Comparison of ENCODE assay signal across 8 cellular contexts in the genomic region with DNA sequence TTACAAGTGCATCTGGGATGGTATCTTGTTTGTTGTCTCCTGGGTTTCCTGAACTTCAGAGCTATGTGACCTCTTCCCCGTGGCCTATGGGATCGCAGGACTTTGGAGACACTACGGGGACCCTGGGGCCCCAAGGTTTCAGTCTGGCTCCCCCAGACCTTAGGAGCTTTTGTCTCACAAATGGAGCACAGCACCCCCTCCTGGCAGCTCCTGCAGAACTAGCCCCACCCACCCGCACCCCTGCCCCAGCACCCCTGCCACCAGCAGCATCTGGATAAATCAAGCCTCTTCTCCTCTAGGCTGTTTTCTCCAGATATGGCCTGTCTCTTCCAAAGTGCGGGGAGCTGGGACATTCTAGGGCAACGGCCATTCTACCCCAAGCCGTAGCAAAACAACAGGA. TPM values are rescaled to one million over a fixed set of nuclear protein-coding genes. Genes with fewer than 3 reads are reported as not detected.
DNase-seq lines count a peak whose midpoint lies in the region; ATAC-seq and TF ChIP-seq lines count a peak whose summit lies in the region.

No MANE protein-coding gene starts in this region.

- H3K27ac ChIP-seq in DND-41 (ENCODE audit: low read length), result no peak overlapping the region
- no peak overlapping the region for H3K27ac ChIP-seq in Peyer's patch
- H3K27ac ChIP-seq in neutrophil, result peak overlapping the region; percentile 36

- no peaks in the 10 kb centered on the region for H3K4me1 Mint-ChIP-seq in activated naive CD8-positive, alpha-beta T cell treated with anti-CD3 and anti-CD28 coated beads, Interleukin-2, amount 50 U/mL, for 24 hours

- DNase-seq in DND-41 (peak; percentile 44), Peyer's patch (peak in 2 of 3 donors; percentile 38 to 68), cortex of kidney (lab: John Stamatoyannopoulos, UW) (no peak), Right ventricle myocardium inferior (ENCODE audit: missing footprints) (no peak)
- peak; percentile 60 for DNase-seq in activated naive CD8-positive, alpha-beta T cell treated with anti-CD3 and anti-CD28 coated beads, Interleukin-2, amount 50 U/mL, for 24 hours

- H3K36me3 ChIP-seq in DND-41 (ENCODE audit: insufficient read depth, low read length) (peaks cover 73% of the 10 kb centered on the region), Peyer's patch (peaks cover 0 to 89% (median 2%) of the 10 kb centered on the region in 3 donors), neutrophil (peaks cover 98% of the 10 kb centered on the region)

- H3K4me3 ChIP-seq in DND-41 (ENCODE audit: low read depth in 1 of 2, low read length in 2 of 2) (no peak overlapping the region), Peyer's patch (no peak overlapping the region), neutrophil (ENCODE audit: low read depth in 1 of 2, low read length in 1 of 2) (no peak overlapping the region)

- no peak for TF ChIP-seq POLR2A in Peyer's patch (IDR thresholded peaks at IDR 0.05)

- no peak overlapping the region for H3K4me2 ChIP-seq in DND-41 (ENCODE audit: insufficient read depth, low read length)

- H3K27me3 Mint-ChIP-seq in activated naive CD8-positive, alpha-beta T cell treated with anti-CD3 and anti-CD28 coated beads, Interleukin-2, amount 50 U/mL, for 24 hours, result no peaks in the 10 kb centered on the region

- no peaks in the 10 kb centered on the region for H3K9me3 Mint-ChIP-seq in activated naive CD8-positive, alpha-beta T cell treated with anti-CD3 and anti-CD28 coated beads, Interleukin-2, amount 50 U/mL, for 24 hours

- H3K9me3 ChIP-seq in DND-41 (ENCODE audit: insufficient read depth, low read length, severe bottlenecking) (no peaks in the 10 kb centered on the region), Peyer's patch (no peaks in the 10 kb centered on the region), neutrophil (no peaks in the 10 kb centered on the region)

- H4K20me1 ChIP-seq in DND-41 (ENCODE audit: insufficient read depth, low read length), result peaks cover 15% of the 10 kb centered on the region

- peaks cover 22% of the 10 kb centered on the region for H3K36me3 Mint-ChIP-seq in activated naive CD8-positive, alpha-beta T cell treated with anti-CD3 and anti-CD28 coated beads, Interleukin-2, amount 50 U/mL, for 24 hours (ENCODE audit: low read depth)

- H3K4me3 Mint-ChIP-seq in activated naive CD8-positive, alpha-beta T cell treated with anti-CD3 and anti-CD28 coated beads, Interleukin-2, amount 50 U/mL, for 24 hours, result no peak overlapping the region

- H3K9ac ChIP-seq in DND-41 (ENCODE audit: low read depth, low read length), result no peak overlapping the region

- H3K79me2 ChIP-seq in DND-41 (ENCODE audit: insufficient read depth, low read length), result no peaks in the 10 kb centered on the region

- H2AFZ ChIP-seq in DND-41 (ENCODE audit: low read depth, low read length), result no peak overlapping the region

- H3K27ac Mint-ChIP-seq in activated naive CD8-positive, alpha-beta T cell treated with anti-CD3 and anti-CD28 coated beads, Interleukin-2, amount 50 U/mL, for 24 hours, result no peak overlapping the region

- intact Hi-C loops in Right ventricle myocardium inferior (cut with DNase I), result loop anchor here (5.0 kb wide), 1 partner anchor 36 kb away; no protein-coding TSS in a partner anchor

- H3K4me1 ChIP-seq in DND-41 (ENCODE audit: insufficient read depth, low read length) (no peaks in the 10 kb centered on the region), Peyer's patch (no peaks in the 10 kb centered on the region), neutrophil (ENCODE audit: control insufficient read depth in 1 of 2, insufficient read depth in 1 of 2, low read depth in 1 of 2, low read length in 1 of 2) (peaks cover 0 to 4% of the 10 kb centered on the region in 2 experiments)

- ATAC-seq in DND-41 (ENCODE audit: insufficient read depth, low read depth) (peak; percentile 53; the same call in 2 of the 3 replicates), GM21619 (IDR thresholded peaks at IDR 0.05; ENCODE audit: unreplicated experiment) (no peak), HG02642 (IDR thresholded peaks at IDR 0.05; ENCODE audit: poor library complexity, unreplicated experiment) (no peak), Right ventricle myocardium inferior (no peak)
- ATAC-seq in activated naive CD8-positive, alpha-beta T cell treated with anti-CD3 and anti-CD28 coated beads, Interleukin-2, amount 50 U/mL, for 24 hours, result no peak

- TF ChIP-seq CTCF in DND-41 (IDR thresholded peaks at IDR 0.05; ENCODE audit: borderline replicate concordance, extremely low read depth, low read length, poor library complexity, severe bottlenecking) (peak; percentile 20), Peyer's patch (IDR thresholded peaks at IDR 0.05) (peak in 4 of 6 experiments; percentile 11 to 42 (median 16)), neutrophil (IDR thresholded peaks at IDR 0.05) (no peak)

- no peaks in the 10 kb centered on the region for H3K27me3 ChIP-seq in DND-41 (ENCODE audit: insufficient read depth, low read length, poor library complexity)
- no peaks in the 10 kb centered on the region for H3K27me3 ChIP-seq in Peyer's patch
- no peaks in the 10 kb centered on the region for H3K27me3 ChIP-seq in neutrophil

RNA-seq across cellular contexts. Expression of gene RCOR2, which starts 10.4 kb away (rescaled TPM):
- total RNA-seq in Peyer's patch (under 1 TPM in 2 of 4 donors, not detected in 2; 0.57 to 0.67 TPM), Right ventricle myocardium inferior (11.1 TPM)

RNA-seq across cellular contexts. Expression of gene NAA40, which starts 32.2 kb away (rescaled TPM):
- 10 to 100 TPM; 46.2 to 80.0 (median 57.1) TPM for total RNA-seq in Peyer's patch
- 18.7 TPM for total RNA-seq in Right ventricle myocardium inferior

Comparison
In these comparisons a context has a peak if more than half of its experiments do, and no peak if none do; other contexts are left out.
1. DNase-seq: peak in DND-41 (single experiment), Peyer's patch (2 of 3) and activated naive CD8-positive, alpha-beta T cell treated with anti-CD3 and anti-CD28 coated beads, Interleukin-2, amount 50 U/mL, for 24 hours (single experiment); none in cortex of kidney (single experiment) and Right ventricle myocardium inferior (single experiment).